In genomic region chrX:47196098-47196497, GRCh38 we compare ENCODE assay signal across 1 cellular context.
TF ChIP-seq lines count a peak whose summit lies in the region.

No MANE protein-coding gene starts in this region.

TF ChIP-seq in HepG2, 621 proteins besides CTCF, POLR2A, EP300 and RAD21:
- TF ChIP-seq, protein P1, sequence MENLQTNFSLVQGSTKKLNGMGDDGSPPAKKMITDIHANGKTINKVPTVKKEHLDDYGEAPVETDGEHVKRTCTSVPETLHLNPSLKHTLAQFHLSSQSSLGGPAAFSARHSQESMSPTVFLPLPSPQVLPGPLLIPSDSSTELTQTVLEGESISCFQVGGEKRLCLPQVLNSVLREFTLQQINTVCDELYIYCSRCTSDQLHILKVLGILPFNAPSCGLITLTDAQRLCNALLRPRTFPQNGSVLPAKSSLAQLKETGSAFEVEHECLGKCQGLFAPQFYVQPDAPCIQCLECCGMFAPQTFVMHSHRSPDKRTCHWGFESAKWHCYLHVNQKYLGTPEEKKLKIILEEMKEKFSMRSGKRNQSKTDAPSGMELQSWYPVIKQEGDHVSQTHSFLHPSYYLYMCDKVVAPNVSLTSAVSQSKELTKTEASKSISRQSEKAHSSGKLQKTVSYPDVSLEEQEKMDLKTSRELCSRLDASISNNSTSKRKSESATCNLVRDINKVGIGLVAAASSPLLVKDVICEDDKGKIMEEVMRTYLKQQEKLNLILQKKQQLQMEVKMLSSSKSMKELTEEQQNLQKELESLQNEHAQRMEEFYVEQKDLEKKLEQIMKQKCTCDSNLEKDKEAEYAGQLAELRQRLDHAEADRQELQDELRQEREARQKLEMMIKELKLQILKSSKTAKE (CRISPR knock-in tag; IDR thresholded peaks at IDR 0.05; ENCODE audit: borderline replicate concordance): no peak
- TF ChIP-seq ZNF616 (CRISPR knock-in tag; IDR thresholded peaks at IDR 0.05; ENCODE audit: low read depth): no peak
- no peak for TF ChIP-seq ATF4 (CRISPR knock-in tag; IDR thresholded peaks at IDR 0.05)
- TF ChIP-seq, protein P2, sequence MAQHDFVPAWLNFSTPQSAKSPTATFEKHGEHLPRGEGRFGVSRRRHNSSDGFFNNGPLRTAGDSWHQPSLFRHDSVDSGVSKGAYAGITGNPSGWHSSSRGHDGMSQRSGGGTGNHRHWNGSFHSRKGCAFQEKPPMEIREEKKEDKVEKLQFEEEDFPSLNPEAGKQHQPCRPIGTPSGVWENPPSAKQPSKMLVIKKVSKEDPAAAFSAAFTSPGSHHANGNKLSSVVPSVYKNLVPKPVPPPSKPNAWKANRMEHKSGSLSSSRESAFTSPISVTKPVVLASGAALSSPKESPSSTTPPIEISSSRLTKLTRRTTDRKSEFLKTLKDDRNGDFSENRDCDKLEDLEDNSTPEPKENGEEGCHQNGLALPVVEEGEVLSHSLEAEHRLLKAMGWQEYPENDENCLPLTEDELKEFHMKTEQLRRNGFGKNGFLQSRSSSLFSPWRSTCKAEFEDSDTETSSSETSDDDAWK (CRISPR knock-in tag; IDR thresholded peaks at IDR 0.05): no peak
- TF ChIP-seq TEAD3 (CRISPR knock-in tag; optimal IDR thresholded peaks at IDR 0.05; ENCODE audit: borderline replicate concordance): no peak
- TF ChIP-seq, protein P3, sequence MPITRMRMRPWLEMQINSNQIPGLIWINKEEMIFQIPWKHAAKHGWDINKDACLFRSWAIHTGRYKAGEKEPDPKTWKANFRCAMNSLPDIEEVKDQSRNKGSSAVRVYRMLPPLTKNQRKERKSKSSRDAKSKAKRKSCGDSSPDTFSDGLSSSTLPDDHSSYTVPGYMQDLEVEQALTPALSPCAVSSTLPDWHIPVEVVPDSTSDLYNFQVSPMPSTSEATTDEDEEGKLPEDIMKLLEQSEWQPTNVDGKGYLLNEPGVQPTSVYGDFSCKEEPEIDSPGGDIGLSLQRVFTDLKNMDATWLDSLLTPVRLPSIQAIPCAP (CRISPR knock-in tag; IDR thresholded peaks at IDR 0.05; ENCODE audit: low read depth): no peak
- no peak for TF ChIP-seq ATF1 (CRISPR knock-in tag; IDR thresholded peaks at IDR 0.05)
- TF ChIP-seq, protein P4, sequence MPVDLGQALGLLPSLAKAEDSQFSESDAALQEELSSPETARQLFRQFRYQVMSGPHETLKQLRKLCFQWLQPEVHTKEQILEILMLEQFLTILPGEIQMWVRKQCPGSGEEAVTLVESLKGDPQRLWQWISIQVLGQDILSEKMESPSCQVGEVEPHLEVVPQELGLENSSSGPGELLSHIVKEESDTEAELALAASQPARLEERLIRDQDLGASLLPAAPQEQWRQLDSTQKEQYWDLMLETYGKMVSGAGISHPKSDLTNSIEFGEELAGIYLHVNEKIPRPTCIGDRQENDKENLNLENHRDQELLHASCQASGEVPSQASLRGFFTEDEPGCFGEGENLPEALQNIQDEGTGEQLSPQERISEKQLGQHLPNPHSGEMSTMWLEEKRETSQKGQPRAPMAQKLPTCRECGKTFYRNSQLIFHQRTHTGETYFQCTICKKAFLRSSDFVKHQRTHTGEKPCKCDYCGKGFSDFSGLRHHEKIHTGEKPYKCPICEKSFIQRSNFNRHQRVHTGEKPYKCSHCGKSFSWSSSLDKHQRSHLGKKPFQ (CRISPR knock-in tag; IDR thresholded peaks at IDR 0.05; ENCODE audit: insufficient replicate concordance): no peak
- TF ChIP-seq TEAD2 (CRISPR knock-in tag; IDR thresholded peaks at IDR 0.05): no peak
- no peak for TF ChIP-seq ATF7-NPFF (CRISPR knock-in tag; IDR thresholded peaks at IDR 0.05; ENCODE audit: low read depth)
- TF ChIP-seq MTF2 (CRISPR knock-in tag; IDR thresholded peaks at IDR 0.05; ENCODE audit: borderline replicate concordance): no peak
- no peak for TF ChIP-seq KDM2A (CRISPR knock-in tag; IDR thresholded peaks at IDR 0.05; ENCODE audit: borderline replicate concordance, low read depth)
